Comparison of ENCODE assay signal across 17 cellular contexts in the genomic region with DNA sequence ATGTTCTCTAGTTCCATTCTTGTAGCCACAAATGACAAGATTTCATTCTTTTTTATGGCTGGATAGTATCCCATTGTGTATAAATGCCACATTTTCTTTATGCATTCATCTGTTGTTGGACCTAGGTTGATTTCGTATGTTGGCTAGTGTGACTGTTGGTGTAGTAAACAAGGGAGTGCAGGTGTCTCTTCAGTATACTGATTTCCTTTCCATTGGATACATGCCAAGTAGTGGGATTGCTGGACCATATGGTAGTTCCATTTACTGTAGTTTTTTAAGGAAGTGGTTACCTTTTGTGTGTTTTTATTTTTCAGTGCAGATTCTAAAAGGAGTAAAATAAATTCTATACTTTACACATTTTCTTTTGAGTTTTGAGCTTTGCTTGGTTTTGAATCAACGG. TPM values are rescaled to one million over a fixed set of nuclear protein-coding genes. Genes with fewer than 3 reads are reported as not detected.
DNase-seq lines count a peak whose midpoint lies in the region; ATAC-seq, FAIRE-seq and TF ChIP-seq lines count a peak whose summit lies in the region.
"Had no signal": no experiment of that assay in that cellular context is flagged by ENCODE, and none has a peak within 500 bp of the region (broad histone marks: within the 10 kb centered on the region; RNA-seq: fewer than 3 reads in every experiment).

No MANE protein-coding gene starts in this region.

- no peak for ATAC-seq in mucosa of descending colon
- ATAC-seq: esophagus mucosa had no signal

- TF ChIP-seq POLR2A in GM12891 (IDR thresholded peaks at IDR 0.05; ENCODE audit: low read depth, low read length): no peak

- DNase-seq in NCI-H2081 (lab: John Stamatoyannopoulos, UW) (peak; percentile 28 to 65), NCI-H2081 treated with DMSO at 0.1 percent for 48 hours (lab: John Stamatoyannopoulos, UW) (no peak), GM12891 (ENCODE audit: insufficient read length, low spot score) (no peak), RPMI8226 (peak; percentile 43), dermis blood vessel endothelial cell (peak; percentile 41), NCI-H1417 (lab: John Stamatoyannopoulos, UW) (no peak), mucosa of descending colon (no peak), DMS79 treated with DMSO at 0.1 percent for 48 hours (lab: John Stamatoyannopoulos, UW) (no peak)
- DNase-seq: activated CD4-positive, alpha-beta T cell treated with anti-CD3 and anti-CD28 coated beads, Interleukin-2, amount 50 U/mL, for 4 hours; activated naive CD4-positive, alpha-beta T cell treated with Interleukin-2 at 50 U/mL for 16 hours; central memory CD4-positive, alpha-beta T cell; midbrain; T-helper 1 cell had no signal

- intact Hi-C loops in mucosa of descending colon (cut with DNase I, micrococcal nuclease): no loop called here

- no peak for FAIRE-seq in GM12891 (lab: Jason Lieb, UNC)
- FAIRE-seq: H1 had no signal

- no peaks in the 10 kb centered on the region for H3K9me3 ChIP-seq in mucosa of descending colon

- no peak overlapping the region for H3K4me3 ChIP-seq in mucosa of descending colon
- H3K4me3 ChIP-seq: smooth muscle cell had no signal

- H3K4me1 ChIP-seq in mucosa of descending colon (ENCODE audit: low read depth): peaks cover 12% of the 10 kb centered on the region

- TF ChIP-seq CTCF in mucosa of descending colon (IDR thresholded peaks at IDR 0.05): no peak

- H3K36me3 ChIP-seq in mucosa of descending colon (ENCODE audit: low read depth): peaks cover 13% of the 10 kb centered on the region

TF ChIP-seq in GM12891, 5 proteins besides CTCF, POLR2A, EP300 and RAD21:
- TF ChIP-seq SPI1 (IDR thresholded peaks at IDR 0.05; ENCODE audit: low read depth, low read length) (0 out of 2 replicates have a peak, but pooled peaks have one; percentile 4), PAX5 (IDR thresholded peaks at IDR 0.05; ENCODE audit: insufficient read depth, low read length, severe bottlenecking) (no peak), TAF1 (IDR thresholded peaks at IDR 0.05; ENCODE audit: low read depth, low read length) (no peak), POU2F2 (IDR thresholded peaks at IDR 0.05; ENCODE audit: low read depth, low read length) (no peak), POLR2AphosphoS5 (IDR thresholded peaks at IDR 0.05; ENCODE audit: low read depth, low read length) (no peak)

RNA-seq across cellular contexts. Expression of a gene that starts 5.7 kb away (rescaled TPM):
- polyA plus RNA-seq in GM12891 (2012; ENCODE audit: low read depth, missing spikeins): 566 TPM
- 226 and 230 TPM in 2 replicates for total RNA-seq in dermis blood vessel endothelial cell
- total RNA-seq in mucosa of descending colon: 100 to 1,000 TPM; 135 to 200 (median 186) TPM

RNA-seq across cellular contexts. Expression of a gene that starts 26.6 kb away (rescaled TPM):
- 3.9 TPM for polyA plus RNA-seq in GM12891 (2012; ENCODE audit: low read depth, missing spikeins)
- 0.09 and 0.51 TPM in 2 replicates for total RNA-seq in dermis blood vessel endothelial cell
- total RNA-seq in mucosa of descending colon: under 1 TPM; 0.19 to 0.51 (median 0.35) TPM
- total RNA-seq: H1, osteocyte had no signal
- polyA plus RNA-seq: H1 had no signal

RNA-seq across cellular contexts. Expression of a gene that starts 58.9 kb away (rescaled TPM):
- 3.6 TPM for polyA plus RNA-seq in GM12891 (2012; ENCODE audit: low read depth, missing spikeins)
- total RNA-seq in dermis blood vessel endothelial cell (32.4 and 50.5 TPM in 2 replicates), mucosa of descending colon (10 to 100 TPM; 48.5 to 84.0 (median 50.2) TPM)

Comparison
In these comparisons a context has a peak if more than half of its experiments do, and no peak if none do; other contexts are left out.
1. DNase-seq: peak in NCI-H2081 (2 of 2), RPMI8226 (single experiment) and dermis blood vessel endothelial cell (single experiment); none in NCI-H2081 treated with DMSO at 0.1 percent for 48 hours (single experiment), GM12891 (single experiment), NCI-H1417 (0 of 3), mucosa of descending colon (0 of 3) and DMS79 treated with DMSO at 0.1 percent for 48 hours (single experiment).